9 cellular contexts compared by ENCODE assay signal in the genomic region with DNA sequence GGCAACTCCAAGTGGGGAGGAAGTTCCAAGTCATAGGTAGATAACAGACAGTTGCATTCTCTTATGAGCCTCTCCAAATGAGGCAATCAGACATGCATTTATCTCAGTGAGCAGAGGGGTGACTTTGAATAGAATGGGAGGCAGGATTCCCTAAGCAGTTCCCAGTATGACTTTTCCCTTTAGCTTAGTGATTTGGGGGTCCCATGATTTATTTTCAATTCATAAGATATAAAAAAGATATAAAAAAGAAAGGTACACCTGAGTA. TPM values are rescaled to one million over a fixed set of nuclear protein-coding genes. Genes with fewer than 3 reads are reported as not detected.
DNase-seq lines count a peak whose midpoint lies in the region; ATAC-seq, FAIRE-seq and TF ChIP-seq lines count a peak whose summit lies in the region.
"Had no signal": no experiment of that assay in that cellular context is flagged by ENCODE, and none has a peak within 500 bp of the region (broad histone marks: within the 10 kb centered on the region; RNA-seq: fewer than 3 reads in every experiment).

No MANE protein-coding gene starts in this region.

- H3K9me3 Mint-ChIP-seq in activated CD4-positive, alpha-beta T cell treated with anti-CD3 and anti-CD28 coated beads, Interleukin-2, amount 10 ng/mL, durations not matched to agents 7 days and 5 days: no peaks in the 10 kb centered on the region
- no peaks in the 10 kb centered on the region for H3K9me3 Mint-ChIP-seq in activated T-helper 1 cell treated with anti-CD3 and anti-CD28 coated beads, Interleukin-12 subunit alpha, Interleukin-12 subunit beta, Interleukin-2, Interleukin-4 antibody, amounts not matched to agents 30 ng/mL and 10 ng/mL and 1 ng/mL, durations not matched to agents 14 hours and 24 hours and 36 hours

- intact Hi-C loops in activated T-helper 1 cell treated with anti-CD3 and anti-CD28 coated beads, Interleukin-12 subunit alpha, Interleukin-12 subunit beta, Interleukin-2, Interleukin-4 antibody, amounts not matched to agents 30 ng/mL and 10 ng/mL and 1 ng/mL, durations not matched to agents 14 hours and 24 hours and 36 hours (cut with micrococcal nuclease): loop anchor here (1.0 to 5.0 kb wide), 7 partner anchors 54 to 943 kb away; partner anchors contain the start of genes GPR63, KLHL32, MANEA and NDUFAF4

- H3K27ac Mint-ChIP-seq in activated CD4-positive, alpha-beta T cell treated with anti-CD3 and anti-CD28 coated beads, Interleukin-2, amount 10 ng/mL, durations not matched to agents 7 days and 5 days: peak overlapping the region; percentile 100
- H3K27ac Mint-ChIP-seq in activated T-helper 1 cell treated with anti-CD3 and anti-CD28 coated beads, Interleukin-12 subunit alpha, Interleukin-12 subunit beta, Interleukin-2, Interleukin-4 antibody, amounts not matched to agents 30 ng/mL and 10 ng/mL and 1 ng/mL, durations not matched to agents 14 hours and 24 hours and 36 hours: no peak overlapping the region

- peaks cover 1% of the 10 kb centered on the region for H3K36me3 ChIP-seq in thymus (ENCODE audit: control insufficient read depth, insufficient read depth)

- no peak for ATAC-seq in GM18867 (IDR thresholded peaks at IDR 0.05; ENCODE audit: unreplicated experiment)

- no peaks in the 10 kb centered on the region for H3K27me3 ChIP-seq in thymus (ENCODE audit: control insufficient read depth, insufficient read depth)

- no peaks in the 10 kb centered on the region for H3K27me3 Mint-ChIP-seq in activated CD4-positive, alpha-beta T cell treated with anti-CD3 and anti-CD28 coated beads, Interleukin-2, amount 10 ng/mL, durations not matched to agents 7 days and 5 days
- no peaks in the 10 kb centered on the region for H3K27me3 Mint-ChIP-seq in activated T-helper 1 cell treated with anti-CD3 and anti-CD28 coated beads, Interleukin-12 subunit alpha, Interleukin-12 subunit beta, Interleukin-2, Interleukin-4 antibody, amounts not matched to agents 30 ng/mL and 10 ng/mL and 1 ng/mL, durations not matched to agents 14 hours and 24 hours and 36 hours (ENCODE audit: insufficient read depth)

- POLR2A ChIA-PET in activated CD4-positive, alpha-beta T cell treated with anti-CD3 and anti-CD28 coated beads, Interleukin-2, amount 10 ng/mL, durations not matched to agents 7 days and 5 days (lab: Charles Lee): no interaction called here

- H3K27ac ChIP-seq in thymus (ENCODE audit: low read depth) (no peak overlapping the region), substantia nigra (ENCODE audit: low read depth, low read length, poor library complexity, severe bottlenecking) (no peak overlapping the region)

- DNase-seq in activated CD4-positive, alpha-beta T cell treated with anti-CD3 and anti-CD28 coated beads, Interleukin-2, amount 10 ng/mL, durations not matched to agents 7 days and 5 days: no peak
- DNase-seq in activated CD4-positive, alpha-beta T cell treated with anti-CD3 and anti-CD28 coated beads, Interleukin-2, amount 50 U/mL, for 4 hours: no peak
- no peak for DNase-seq in activated T-helper 1 cell treated with anti-CD3 and anti-CD28 coated beads, Interleukin-12 subunit alpha, Interleukin-12 subunit beta, Interleukin-2, Interleukin-4 antibody, amounts not matched to agents 30 ng/mL and 10 ng/mL and 1 ng/mL, durations not matched to agents 14 hours and 24 hours and 36 hours (ENCODE audit: low spot score)
- DNase-seq in H54 (ENCODE audit: insufficient read length, low spot score) (no peak), substantia nigra (lab: John Stamatoyannopoulos, UW) (no peak)

- peaks cover 16% of the 10 kb centered on the region for H3K4me1 Mint-ChIP-seq in activated CD4-positive, alpha-beta T cell treated with anti-CD3 and anti-CD28 coated beads, Interleukin-2, amount 10 ng/mL, durations not matched to agents 7 days and 5 days
- peaks cover 24% of the 10 kb centered on the region for H3K4me1 Mint-ChIP-seq in activated T-helper 1 cell treated with anti-CD3 and anti-CD28 coated beads, Interleukin-12 subunit alpha, Interleukin-12 subunit beta, Interleukin-2, Interleukin-4 antibody, amounts not matched to agents 30 ng/mL and 10 ng/mL and 1 ng/mL, durations not matched to agents 14 hours and 24 hours and 36 hours (ENCODE audit: low read depth)

- peak overlapping the region; percentile 93 for H3K4me3 ChIP-seq in thymus (ENCODE audit: low read length)

- CTCF ChIA-PET in activated CD4-positive, alpha-beta T cell treated with anti-CD3 and anti-CD28 coated beads, Interleukin-2, amount 10 ng/mL, durations not matched to agents 7 days and 5 days (lab: Charles Lee): interaction anchor here (2.7 kb wide), 1 partner anchor 21 kb away, joined by 7 read pairs; no protein-coding TSS in a partner anchor

- H3K4me1 ChIP-seq in thymus (ENCODE audit: control insufficient read depth, insufficient read depth, low read length): peaks cover 4% of the 10 kb centered on the region

- H3K9me3 ChIP-seq in thymus (ENCODE audit: control insufficient read depth): no peaks in the 10 kb centered on the region

- H3K36me3 Mint-ChIP-seq in activated CD4-positive, alpha-beta T cell treated with anti-CD3 and anti-CD28 coated beads, Interleukin-2, amount 10 ng/mL, durations not matched to agents 7 days and 5 days (ENCODE audit: low read depth): peaks cover 6% of the 10 kb centered on the region
- H3K36me3 Mint-ChIP-seq in activated T-helper 1 cell treated with anti-CD3 and anti-CD28 coated beads, Interleukin-12 subunit alpha, Interleukin-12 subunit beta, Interleukin-2, Interleukin-4 antibody, amounts not matched to agents 30 ng/mL and 10 ng/mL and 1 ng/mL, durations not matched to agents 14 hours and 24 hours and 36 hours (ENCODE audit: low read depth): peaks cover 4% of the 10 kb centered on the region

- FAIRE-seq in islet of Langerhans (lab: Jason Lieb, UNC): peak; percentile 82
- FAIRE-seq in H54 (lab: Jason Lieb, UNC): no peak
- FAIRE-seq: G401.6 had no signal

- no peak for TF ChIP-seq POLR2A in H54 (IDR thresholded peaks at IDR 0.05; ENCODE audit: low read depth, low read length)

- peak overlapping the region; percentile 99 for H3K4me3 Mint-ChIP-seq in activated CD4-positive, alpha-beta T cell treated with anti-CD3 and anti-CD28 coated beads, Interleukin-2, amount 10 ng/mL, durations not matched to agents 7 days and 5 days
- H3K4me3 Mint-ChIP-seq in activated T-helper 1 cell treated with anti-CD3 and anti-CD28 coated beads, Interleukin-12 subunit alpha, Interleukin-12 subunit beta, Interleukin-2, Interleukin-4 antibody, amounts not matched to agents 30 ng/mL and 10 ng/mL and 1 ng/mL, durations not matched to agents 14 hours and 24 hours and 36 hours: peak overlapping the region; percentile 100

RNA-seq across cellular contexts. Expression of gene UFL1, which starts 0.8 kb away (rescaled TPM):
- total RNA-seq in activated CD4-positive, alpha-beta T cell treated with anti-CD3 and anti-CD28 coated beads, Interleukin-2, amount 10 ng/mL, durations not matched to agents 7 days and 5 days: 10 to 100 TPM; 21.7 to 23.7 TPM
- total RNA-seq in activated T-helper 1 cell treated with anti-CD3 and anti-CD28 coated beads, Interleukin-12 subunit alpha, Interleukin-12 subunit beta, Interleukin-2, Interleukin-4 antibody, amounts not matched to agents 30 ng/mL and 10 ng/mL and 1 ng/mL, durations not matched to agents 14 hours and 24 hours and 36 hours: 22.0 and 22.7 TPM in 2 replicates
- 24.6 TPM for polyA plus RNA-seq in thymus

RNA-seq across cellular contexts. Expression of gene FHL5, which starts 42.1 kb away (rescaled TPM):
- not detected for total RNA-seq in activated CD4-positive, alpha-beta T cell treated with anti-CD3 and anti-CD28 coated beads, Interleukin-2, amount 10 ng/mL, durations not matched to agents 7 days and 5 days
- not detected in 2 replicates for total RNA-seq in activated T-helper 1 cell treated with anti-CD3 and anti-CD28 coated beads, Interleukin-12 subunit alpha, Interleukin-12 subunit beta, Interleukin-2, Interleukin-4 antibody, amounts not matched to agents 30 ng/mL and 10 ng/mL and 1 ng/mL, durations not matched to agents 14 hours and 24 hours and 36 hours
- polyA plus RNA-seq in thymus: 15.8 TPM
